Comparison of ENCODE assay signal across 19 cellular contexts in the genomic region with DNA sequence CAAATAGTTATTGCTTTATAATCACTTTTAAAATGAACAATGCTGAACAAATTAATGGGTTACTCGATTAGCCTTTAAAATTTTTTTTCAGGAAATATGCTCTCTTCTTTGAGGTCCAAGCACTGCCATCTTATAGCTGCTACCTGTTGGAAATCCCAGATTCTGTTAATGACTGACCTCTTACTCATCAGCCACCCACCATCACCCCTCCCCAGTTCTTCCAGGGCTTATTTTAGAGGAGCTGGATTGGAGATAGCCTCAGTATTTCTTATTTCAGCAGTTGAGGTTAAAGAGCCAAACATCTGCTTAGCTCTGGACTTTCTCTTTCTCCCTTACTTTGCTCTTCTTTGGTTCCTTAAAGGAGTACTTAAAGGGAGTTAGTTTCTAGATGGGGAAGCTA.
"Had no signal": no experiment of that assay in that cellular context is flagged by ENCODE, and none has a peak within 500 bp of the region (broad histone marks: within the 10 kb centered on the region; RNA-seq: fewer than 3 reads in every experiment).

No MANE protein-coding gene starts in this region.

- H3K4me3 Mint-ChIP-seq: dendritic cell treated with granulocyte-macrophage colony-stimulating factor and Interleukin-4, amounts not matched to agents 40 ng/mL and 50 ng/mL, for 4 days; effector memory CD8-positive, alpha-beta T cell; immature natural killer cell; mesothelial cell of epicardium; natural killer cell; neural crest cell; stimulated activated effector memory CD8-positive, alpha-beta T cell treated with anti-CD3 and anti-CD28 coated beads, Interleukin-12 subunit alpha, Interleukin-12 subunit beta, amount 100 ng/mL, for 72 hours; type B pancreatic cell had no signal

- H3K27ac ChIP-seq: epithelial cell of prostate, esophagus muscularis mucosa, gastrocnemius medialis, suprapubic skin, thyroid gland had no signal

- H3K36me3 Mint-ChIP-seq: natural killer cell; stimulated activated effector memory CD8-positive, alpha-beta T cell treated with anti-CD3 and anti-CD28 coated beads, Interleukin-12 subunit alpha, Interleukin-12 subunit beta, amount 100 ng/mL, for 72 hours; type B pancreatic cell had no signal

- H3K4me3 ChIP-seq: esophagus muscularis mucosa, gastrocnemius medialis, smooth muscle cell, suprapubic skin, thyroid gland had no signal

- H3K9me3 ChIP-seq: esophagus muscularis mucosa, gastrocnemius medialis, suprapubic skin, thyroid gland had no signal

- H3K9me3 Mint-ChIP-seq: dendritic cell treated with granulocyte-macrophage colony-stimulating factor and Interleukin-4, amounts not matched to agents 40 ng/mL and 50 ng/mL, for 4 days; effector memory CD8-positive, alpha-beta T cell; immature natural killer cell; natural killer cell; type B pancreatic cell had no signal

- H3K36me3 ChIP-seq: esophagus muscularis mucosa, gastrocnemius medialis, suprapubic skin, thyroid gland had no signal

- DNase-seq: effector memory CD8-positive, alpha-beta T cell; gastrocnemius medialis; immature natural killer cell; natural killer cell; posterior cingulate gyrus; right cardiac atrium; stimulated activated CD4-positive, alpha-beta T cell treated with anti-CD3 and anti-CD28 coated beads, Interleukin-2, amount 100 ng/mL, for 48 hours; stimulated activated CD8-positive, alpha-beta memory T cell treated with anti-CD3 and anti-CD28 coated beads, Interleukin-4, amount 100 ng/mL, for 48 hours; stimulated activated naive CD8-positive, alpha-beta T cell treated with anti-CD3 and anti-CD28 coated beads, Interleukin-15, Interleukin-2, amounts not matched to agents 100 U/mL and 50 U/mL, for 24 hours; thyroid gland had no signal

- H3K27ac Mint-ChIP-seq: dendritic cell treated with granulocyte-macrophage colony-stimulating factor and Interleukin-4, amounts not matched to agents 40 ng/mL and 50 ng/mL, for 4 days; effector memory CD8-positive, alpha-beta T cell; immature natural killer cell; mesothelial cell of epicardium; natural killer cell; stimulated activated effector memory CD8-positive, alpha-beta T cell treated with anti-CD3 and anti-CD28 coated beads, Interleukin-12 subunit alpha, Interleukin-12 subunit beta, amount 100 ng/mL, for 72 hours; type B pancreatic cell had no signal

- H3K27me3 Mint-ChIP-seq: dendritic cell treated with granulocyte-macrophage colony-stimulating factor and Interleukin-4, amounts not matched to agents 40 ng/mL and 50 ng/mL, for 4 days; effector memory CD8-positive, alpha-beta T cell; type B pancreatic cell had no signal

- H3K4me1 ChIP-seq: esophagus muscularis mucosa, suprapubic skin, thyroid gland had no signal

- H3K4me1 Mint-ChIP-seq: stimulated activated effector memory CD8-positive, alpha-beta T cell treated with anti-CD3 and anti-CD28 coated beads, Interleukin-12 subunit alpha, Interleukin-12 subunit beta, amount 100 ng/mL, for 72 hours had no signal
